Comparison of ENCODE assay signal across 12 cellular contexts in genomic region chr7:100372694-100373093, GRCh38. TPM values are rescaled to one million over a fixed set of nuclear protein-coding genes. Genes with fewer than 3 reads are reported as not detected.
A peak's percentile ranks its signal among the peaks of the same experiment; 100 is the strongest.
DNase-seq lines count a peak whose midpoint lies in the region; ATAC-seq and TF ChIP-seq lines count a peak whose summit lies in the region.
"Had no signal": no experiment of that assay in that cellular context is flagged by ENCODE, and none has a peak within 500 bp of the region (broad histone marks: within the 10 kb centered on the region; RNA-seq: fewer than 3 reads in every experiment).

No MANE protein-coding gene starts in this region.

- no peak overlapping the region for H3K4ac ChIP-seq in mesendoderm (ENCODE audit: low read depth, low read length)

- H3K4me1 ChIP-seq in BLaER1 treated with 17β-estradiol and CSF1 and Interleukin-3, amounts not matched to agents 10 nM and 100 nM: peaks cover 65 to 99% (median 78%) of the 10 kb centered on the region in 10 experiments
- peaks cover 36% of the 10 kb centered on the region for H3K4me1 ChIP-seq in Karpas-422 (ENCODE audit: low read length)
- H3K4me1 ChIP-seq in parathyroid adenoma: no peaks in the 10 kb centered on the region
- H3K4me1 ChIP-seq in mesendoderm (ENCODE audit: control insufficient read depth, low read depth, low read length): no peaks in the 10 kb centered on the region
- H3K4me1 ChIP-seq: foreskin keratinocyte had no signal

- peak overlapping the region in 8 of 10 experiments; percentile 20 to 72 (median 42); a peak in 10 of 20 replicates for H3K4me3 ChIP-seq in BLaER1 treated with 17β-estradiol and CSF1 and Interleukin-3, amounts not matched to agents 10 nM and 100 nM
- H3K4me3 ChIP-seq in Karpas-422 (ENCODE audit: low read length) (no peak overlapping the region), dorsolateral prefrontal cortex (peak overlapping the region in 1 of 59 donors; percentile 10), parathyroid adenoma (ENCODE audit: low read depth, low read length) (no peak overlapping the region), mesendoderm (ENCODE audit: low read length) (no peak overlapping the region)

- H3K9me2 ChIP-seq in Karpas-422 (replicated peaks; ENCODE audit: insufficient read depth, low read length): no peaks in the 10 kb centered on the region

- H3K27ac ChIP-seq in BLaER1 treated with 17β-estradiol and CSF1 and Interleukin-3, amounts not matched to agents 10 nM and 100 nM: peak overlapping the region; percentile 85 to 98 (median 92)
- no peak overlapping the region for H3K27ac ChIP-seq in Karpas-422 (ENCODE audit: low read length)
- H3K27ac ChIP-seq in dorsolateral prefrontal cortex: peak overlapping the region in 52 of 59 donors; percentile 5 to 83 (median 62)
- H3K27ac ChIP-seq in parathyroid adenoma: peak overlapping the region; percentile 27
- no peak overlapping the region for H3K27ac ChIP-seq in mesendoderm (ENCODE audit: low read depth, low read length)
- H3K27ac ChIP-seq: foreskin keratinocyte had no signal

- H3K4me2 ChIP-seq in BLaER1 treated with 17β-estradiol and CSF1 and Interleukin-3, amounts not matched to agents 10 nM and 100 nM: peak overlapping the region; percentile 78 to 99 (median 96)
- H3K4me2 ChIP-seq in Karpas-422 (ENCODE audit: low read depth, low read length, poor library complexity, severe bottlenecking) (no peak overlapping the region), parathyroid adenoma (ENCODE audit: low read length) (no peak overlapping the region), mesendoderm (ENCODE audit: low read length) (no peak overlapping the region)

- no peak overlapping the region for H2BK5ac ChIP-seq in mesendoderm (ENCODE audit: low read length)

- H2AFZ ChIP-seq in Karpas-422 (ENCODE audit: low read length) (peak overlapping the region; percentile 36; the same call in 1 of the 2 replicates), parathyroid adenoma (no peak overlapping the region)

- H3K36me3 ChIP-seq in BLaER1 treated with 17β-estradiol and CSF1 and Interleukin-3, amounts not matched to agents 10 nM and 100 nM: peaks cover 0 to 34% (median 0%) of the 10 kb centered on the region in 11 experiments; a peak in 4 of 22 replicates
- no peaks in the 10 kb centered on the region for H3K36me3 ChIP-seq in Karpas-422 (ENCODE audit: insufficient read depth, low read length)
- H3K36me3 ChIP-seq in parathyroid adenoma (ENCODE audit: control insufficient read depth, insufficient read depth, low read length): no peaks in the 10 kb centered on the region
- no peaks in the 10 kb centered on the region for H3K36me3 ChIP-seq in mesendoderm (ENCODE audit: control insufficient read depth, insufficient read depth, low read length)

- no peak overlapping the region for H3K23ac ChIP-seq in mesendoderm (ENCODE audit: low read length)

- no peak for TF ChIP-seq CTCF in dorsolateral prefrontal cortex (IDR thresholded peaks at IDR 0.05 in 54 of 56, conservative IDR thresholded peaks at IDR 0.05 in 2 of 56; ENCODE audit: low read depth in 1 of 56, partially characterized antibody in 56 of 56)
- TF ChIP-seq CTCF in parathyroid adenoma (IDR thresholded peaks at IDR 0.05): no peak

- H3K9me3 ChIP-seq in BLaER1 treated with 17β-estradiol and CSF1 and Interleukin-3, amounts not matched to agents 10 nM and 100 nM (replicated peaks in 1 of 11): no peaks in the 10 kb centered on the region
- H3K9me3 ChIP-seq in Karpas-422 (ENCODE audit: low read length): no peaks in the 10 kb centered on the region
- H3K9me3 ChIP-seq in parathyroid adenoma (ENCODE audit: control insufficient read depth, low read length): no peaks in the 10 kb centered on the region

- H3K27me3 ChIP-seq in BLaER1 treated with 17β-estradiol and CSF1 and Interleukin-3, amounts not matched to agents 10 nM and 100 nM: no peaks in the 10 kb centered on the region
- no peaks in the 10 kb centered on the region for H3K27me3 ChIP-seq in Karpas-422 (ENCODE audit: low read length)
- H3K27me3 ChIP-seq in dorsolateral prefrontal cortex: no peaks in the 10 kb centered on the region
- H3K27me3 ChIP-seq in parathyroid adenoma (ENCODE audit: control insufficient read depth, insufficient read depth, low read length): no peaks in the 10 kb centered on the region
- H3K27me3 ChIP-seq in mesendoderm (ENCODE audit: insufficient read depth, low read length, poor library complexity): no peaks in the 10 kb centered on the region
- H3K27me3 ChIP-seq: foreskin keratinocyte had no signal

- H3K56ac ChIP-seq in mesendoderm (ENCODE audit: low read length): no peak overlapping the region

- no peak for ATAC-seq in HG03571 (IDR thresholded peaks at IDR 0.05; ENCODE audit: unreplicated experiment)
- ATAC-seq: left colon had no signal

- H4K5ac ChIP-seq in mesendoderm (ENCODE audit: low read length): no peak overlapping the region

- H3K79me1 ChIP-seq in mesendoderm (ENCODE audit: low read length): no peaks in the 10 kb centered on the region

- H2AK5ac ChIP-seq in mesendoderm (ENCODE audit: low read length): no peak overlapping the region

- H2BK120ac ChIP-seq in mesendoderm (ENCODE audit: low read depth, low read length): no peak overlapping the region

- no CpG with 5 or more reads among the region's 6 CpGs for whole genome bisulfite sequencing in mesendoderm (ENCODE audit: extremely low coverage, insufficient coverage, low lambda C conversion rate)

- H4K8ac ChIP-seq in mesendoderm (ENCODE audit: low read depth, low read length): no peak overlapping the region

- H3K79me2 ChIP-seq in Karpas-422 (ENCODE audit: low read length) (no peaks in the 10 kb centered on the region), parathyroid adenoma (no peaks in the 10 kb centered on the region), mesendoderm (ENCODE audit: control insufficient read depth, insufficient read depth, low read length) (no peaks in the 10 kb centered on the region)

- intact Hi-C loops in dorsolateral prefrontal cortex (cut with DNase I): no loop called here

- H2BK15ac ChIP-seq in mesendoderm (replicated peaks; ENCODE audit: low read depth): no peak overlapping the region

- no peak for DNase-seq in Karpas-422
- no peak for DNase-seq in dorsolateral prefrontal cortex
- no peak for DNase-seq in NCI-H524 (lab: John Stamatoyannopoulos, UW)
- no peak for DNase-seq in NCI-H226
- no peak for DNase-seq in mesendoderm
- DNase-seq: foreskin keratinocyte, left colon, NCI-H2107 had no signal

- peaks cover 0 to 14% (median 0%) of the 10 kb centered on the region in 11 experiments; a peak in 2 of 22 replicates for H4K20me1 ChIP-seq in BLaER1 treated with 17β-estradiol and CSF1 and Interleukin-3, amounts not matched to agents 10 nM and 100 nM
- H4K20me1 ChIP-seq in Karpas-422 (ENCODE audit: insufficient read depth, low read depth, low read length): no peaks in the 10 kb centered on the region

- no peak overlapping the region for H3K18ac ChIP-seq in mesendoderm (ENCODE audit: low read length)

- peak overlapping the region; percentile 65 to 87 (median 74) for H3K9ac ChIP-seq in BLaER1 treated with 17β-estradiol and CSF1 and Interleukin-3, amounts not matched to agents 10 nM and 100 nM
- H3K9ac ChIP-seq in Karpas-422 (ENCODE audit: low read length): no peak overlapping the region
- no peak overlapping the region for H3K9ac ChIP-seq in parathyroid adenoma
- H3K9ac ChIP-seq in mesendoderm (ENCODE audit: low read length): no peak overlapping the region

RNA-seq across cellular contexts. Expression of gene PILRA, which starts 0.6 kb away (rescaled TPM):
- 2.3 and 2.4 TPM in 2 replicates for total RNA-seq in Karpas-422 (2014; rRNA removed; shearing (Covaris generic); ENCODE audit: low replicate concordance)
- 10 to 100 TPM in 107 of 120 experiments, 1 to 10 TPM in 13; 7.1 to 48.0 (median 17.7) TPM for total RNA-seq in dorsolateral prefrontal cortex
- polyA plus RNA-seq in mesendoderm (2013, experiment 1 of 2): 1.7 TPM
- 1.9 TPM for polyA plus RNA-seq in mesendoderm (2013, experiment 2 of 2)
- total RNA-seq: RPMI7951 had no signal

RNA-seq across cellular contexts. Expression of gene PILRB, which starts 14.8 kb away (rescaled TPM):
- total RNA-seq in Karpas-422 (2014; rRNA removed; shearing (Covaris generic); ENCODE audit: low replicate concordance): 58.9 and 98.2 TPM in 2 replicates
- total RNA-seq in dorsolateral prefrontal cortex: 100 to 1,000 TPM in 5 of 120 experiments, 10 to 100 TPM in 115; 29.6 to 137 (median 52.9) TPM
- polyA plus RNA-seq in mesendoderm (2013, experiment 1 of 2): 12.7 TPM
- 12.6 TPM for polyA plus RNA-seq in mesendoderm (2013, experiment 2 of 2)

RNA-seq across cellular contexts. Expression of gene ZCWPW1, which starts 55.8 kb away (rescaled TPM):
- 3.0 and 8.8 TPM in 2 replicates for total RNA-seq in Karpas-422 (2014; rRNA removed; shearing (Covaris generic); ENCODE audit: low replicate concordance)
- 10 to 100 TPM in 31 of 120 experiments, 1 to 10 TPM in 89; 3.3 to 20.5 (median 8.0) TPM for total RNA-seq in dorsolateral prefrontal cortex
- 1.1 TPM for polyA plus RNA-seq in mesendoderm (2013, experiment 1 of 2)
- polyA plus RNA-seq in mesendoderm (2013, experiment 2 of 2): 0.95 TPM

RNA-seq across cellular contexts. Expression of gene MEPCE, which starts 56.9 kb away (rescaled TPM):
- total RNA-seq in Karpas-422 (2014; rRNA removed; shearing (Covaris generic); ENCODE audit: low replicate concordance): 28.4 and 40.4 TPM in 2 replicates
- total RNA-seq in dorsolateral prefrontal cortex: 10 to 100 TPM; 29.2 to 57.4 (median 39.6) TPM
- 33.8 TPM for polyA plus RNA-seq in mesendoderm (2013, experiment 1 of 2)
- polyA plus RNA-seq in mesendoderm (2013, experiment 2 of 2): 34.3 TPM

Comparison
In these comparisons a context has a peak if more than half of its experiments do, and no peak if none do; other contexts are left out.
1. H3K27ac ChIP-seq: peak in BLaER1 treated with 17β-estradiol and CSF1 and Interleukin-3, amounts not matched to agents 10 nM and 100 nM (11 of 11), dorsolateral prefrontal cortex (52 of 59) and parathyroid adenoma (single experiment); none in Karpas-422 (single experiment) and mesendoderm (single experiment).
2. H3K4me2 ChIP-seq: peak in BLaER1 treated with 17β-estradiol and CSF1 and Interleukin-3, amounts not matched to agents 10 nM and 100 nM (11 of 11); none in Karpas-422 (single experiment), parathyroid adenoma (single experiment) and mesendoderm (single experiment).
3. H3K4me3 ChIP-seq: peak in BLaER1 treated with 17β-estradiol and CSF1 and Interleukin-3, amounts not matched to agents 10 nM and 100 nM (8 of 10); none in Karpas-422 (single experiment), parathyroid adenoma (single experiment) and mesendoderm (single experiment).
4. H3K9ac ChIP-seq: peak in BLaER1 treated with 17β-estradiol and CSF1 and Interleukin-3, amounts not matched to agents 10 nM and 100 nM (11 of 11); none in Karpas-422 (single experiment), parathyroid adenoma (single experiment) and mesendoderm (single experiment).